15 cellular contexts compared by ENCODE assay signal in genomic region chr7:77746164-77746823, GRCh38. TPM values are rescaled to one million over a fixed set of nuclear protein-coding genes. Genes with fewer than 3 reads are reported as not detected.
DNase-seq lines count a peak whose midpoint lies in the region; ATAC-seq and TF ChIP-seq lines count a peak whose summit lies in the region.
"Had no signal": no experiment of that assay in that cellular context is flagged by ENCODE, and none has a peak within 500 bp of the region (broad histone marks: within the 10 kb centered on the region; RNA-seq: fewer than 3 reads in every experiment).

No MANE protein-coding gene starts in this region.

- H3K36me3 ChIP-seq in CD8-positive, alpha-beta memory T cell (ENCODE audit: insufficient read depth, low read length), result peaks cover 3% of the 10 kb centered on the region
- H3K36me3 ChIP-seq in sigmoid colon, result peaks cover 0 to 17% (median 0%) of the 10 kb centered on the region in 4 donors

- no peaks in the 10 kb centered on the region for H3K27me3 ChIP-seq in CD8-positive, alpha-beta memory T cell (ENCODE audit: insufficient read depth, low read length, poor library complexity, severe bottlenecking)
- H3K27me3 ChIP-seq in foreskin keratinocyte, result no peaks in the 10 kb centered on the region
- no peaks in the 10 kb centered on the region for H3K27me3 ChIP-seq in sigmoid colon
- H3K27me3 ChIP-seq: BE2C had no signal

- H3K9me3 ChIP-seq in CD8-positive, alpha-beta memory T cell (ENCODE audit: low read length), result no peaks in the 10 kb centered on the region
- H3K9me3 ChIP-seq in sigmoid colon, result no peaks in the 10 kb centered on the region
- H3K9me3 ChIP-seq: BE2C had no signal

- peak overlapping the region in 1 of 7 donors; percentile 40 for H3K4me3 Mint-ChIP-seq in CD8-positive, alpha-beta memory T cell
- no peak overlapping the region for H3K4me3 Mint-ChIP-seq in IgD-negative memory B cell
- H3K4me3 Mint-ChIP-seq in progenitor cell of endocrine pancreas (ENCODE audit: low read depth), result no peak overlapping the region

- H3K27ac Mint-ChIP-seq in CD8-positive, alpha-beta memory T cell, result peak overlapping the region in 6 of 8 donors; percentile 11 to 78 (median 60)
- H3K27ac Mint-ChIP-seq in IgD-negative memory B cell (peak overlapping the region in 2 of 3 donors; percentile 21 to 78), progenitor cell of endocrine pancreas (peak overlapping the region; percentile 19)

- no peak overlapping the region for H3K27ac ChIP-seq in CD8-positive, alpha-beta memory T cell (ENCODE audit: low read depth, low read length)
- no peak overlapping the region for H3K27ac ChIP-seq in foreskin keratinocyte
- H3K27ac ChIP-seq in sigmoid colon, result no peak overlapping the region

- ATAC-seq in foreskin keratinocyte, result peak; percentile 28
- no peak for ATAC-seq in HG02610 (IDR thresholded peaks at IDR 0.05; ENCODE audit: unreplicated experiment)
- ATAC-seq in GM19395 (IDR thresholded peaks at IDR 0.05; ENCODE audit: unreplicated experiment), result no peak
- ATAC-seq: SK-N-SH treated with all-trans-retinoic acid at 6 μM for 48 hours had no signal

- peaks cover 0 to 53% (median 12%) of the 10 kb centered on the region in 3 donors for H3K36me3 Mint-ChIP-seq in CD8-positive, alpha-beta memory T cell
- peaks cover 6% of the 10 kb centered on the region for H3K36me3 Mint-ChIP-seq in IgD-negative memory B cell
- H3K36me3 Mint-ChIP-seq in progenitor cell of endocrine pancreas (ENCODE audit: insufficient read depth), result peaks cover 16% of the 10 kb centered on the region

- H3K9me3 Mint-ChIP-seq in CD8-positive, alpha-beta memory T cell, result no peaks in the 10 kb centered on the region
- H3K9me3 Mint-ChIP-seq in IgD-negative memory B cell (no peaks in the 10 kb centered on the region), progenitor cell of endocrine pancreas (ENCODE audit: low read depth) (peaks cover 3% of the 10 kb centered on the region)

- no peak for TF ChIP-seq EP300 in sigmoid colon (IDR thresholded peaks at IDR 0.05)

- no peak overlapping the region for H3K4me3 ChIP-seq in CD8-positive, alpha-beta memory T cell (ENCODE audit: low read length)
- H3K4me3 ChIP-seq in sigmoid colon, result no peak overlapping the region

- no peaks in the 10 kb centered on the region for H3K27me3 Mint-ChIP-seq in CD8-positive, alpha-beta memory T cell
- no peaks in the 10 kb centered on the region for H3K27me3 Mint-ChIP-seq in IgD-negative memory B cell
- H3K27me3 Mint-ChIP-seq in progenitor cell of endocrine pancreas, result no peaks in the 10 kb centered on the region

- intact Hi-C loops in sigmoid colon (cut with DNase I), result no loop called here

- 81 to 94% methylated on average over 6 of the region's 6 CpGs for WGBS in sigmoid colon, 2 donors

- CTCF ChIA-PET in CD8-positive, alpha-beta memory T cell (lab: Charles Lee), result interaction anchor here (1.4 to 2.5 kb wide), 2 partner anchors 13 to 95 kb away, joined by 5 to 7 read pairs; no protein-coding TSS in a partner anchor

- DNase-seq in CD8-positive, alpha-beta memory T cell, result no peak
- DNase-seq in foreskin keratinocyte (no peak), progenitor cell of endocrine pancreas (ENCODE audit: low spot score, unreplicated experiment) (no peak), sigmoid colon (no peak), cortex of kidney (lab: John Stamatoyannopoulos, UW) (no peak)
- DNase-seq: BE2C, NCI-H1092, NCI-H1694, NCI-H2107, NCI-H345, SHP77 treated with DMSO at 0.1 percent for 48 hours had no signal

- TF ChIP-seq CTCF in foreskin keratinocyte (conservative IDR thresholded peaks at IDR 0.05), result no peak
- no peak for TF ChIP-seq CTCF in progenitor cell of endocrine pancreas (IDR thresholded peaks at IDR 0.05; ENCODE audit: unreplicated experiment)
- no peak for TF ChIP-seq CTCF in sigmoid colon (IDR thresholded peaks at IDR 0.05)

- peaks cover 31 to 64% (median 50%) of the 10 kb centered on the region in 3 donors for H3K4me1 Mint-ChIP-seq in CD8-positive, alpha-beta memory T cell
- H3K4me1 Mint-ChIP-seq in IgD-negative memory B cell, result peaks cover 8 to 21% (median 14%) of the 10 kb centered on the region in 3 donors
- no peaks in the 10 kb centered on the region for H3K4me1 Mint-ChIP-seq in progenitor cell of endocrine pancreas (ENCODE audit: low read depth)

- peaks cover 11% of the 10 kb centered on the region for H3K4me1 ChIP-seq in CD8-positive, alpha-beta memory T cell (ENCODE audit: insufficient read depth, low read length)
- H3K4me1 ChIP-seq in foreskin keratinocyte (no peaks in the 10 kb centered on the region), sigmoid colon (peaks cover 0 to 21% (median 13%) of the 10 kb centered on the region in 4 donors)

- POLR2A ChIA-PET in CD8-positive, alpha-beta memory T cell (lab: Charles Lee), result no interaction called here

- TF ChIP-seq POLR2A in sigmoid colon (IDR thresholded peaks at IDR 0.05), result no peak

RNA-seq across cellular contexts. Expression of gene RSBN1L, which starts 50.0 kb away (rescaled TPM):
- 10 to 100 TPM; 23.4 to 24.5 TPM for total RNA-seq in CD8-positive, alpha-beta memory T cell
- 9.6 TPM for polyA plus RNA-seq in CD8-positive, alpha-beta memory T cell
- 8.0 TPM for polyA plus RNA-seq in IgD-negative memory B cell
- total RNA-seq in foreskin keratinocyte, result 16.6 and 19.5 TPM in 2 replicates
- 4.6 and 5.3 TPM in 2 replicates for polyA plus RNA-seq in foreskin keratinocyte
- total RNA-seq in progenitor cell of endocrine pancreas, result 23.4 and 24.5 TPM in 2 replicates
- total RNA-seq in sigmoid colon, result 10 to 100 TPM; 29.3 to 50.4 (median 40.7) TPM
- polyA plus RNA-seq in sigmoid colon, result 10 to 100 TPM in 1 of 3 donors, 1 to 10 TPM in 2; 6.0 to 11.0 (median 7.9) TPM

RNA-seq across cellular contexts. Expression of gene TMEM60, which starts 51.9 kb away (rescaled TPM):
- 1 to 10 TPM; 7.6 to 8.9 TPM for total RNA-seq in CD8-positive, alpha-beta memory T cell
- 24.2 TPM for polyA plus RNA-seq in CD8-positive, alpha-beta memory T cell
- polyA plus RNA-seq in IgD-negative memory B cell (40.7 TPM), foreskin keratinocyte (23.8 TPM in 2 replicates), sigmoid colon (10 to 100 TPM; 18.0 to 33.0 (median 23.2) TPM)
- total RNA-seq in foreskin keratinocyte (16.9 and 20.6 TPM in 2 replicates), progenitor cell of endocrine pancreas (17.9 and 20.7 TPM in 2 replicates), sigmoid colon (10 to 100 TPM in 3 of 4 donors, 1 to 10 TPM in 1; 5.7 to 14.5 (median 10.6) TPM)

RNA-seq across cellular contexts. Expression of gene PHTF2, which starts 52.3 kb away (rescaled TPM):
- 10 to 100 TPM; 39.3 to 44.5 TPM for total RNA-seq in CD8-positive, alpha-beta memory T cell
- polyA plus RNA-seq in CD8-positive, alpha-beta memory T cell, result 13.7 TPM
- 23.3 TPM for polyA plus RNA-seq in IgD-negative memory B cell
- 24.6 and 27.4 TPM in 2 replicates for total RNA-seq in foreskin keratinocyte
- 5.6 and 7.7 TPM in 2 replicates for polyA plus RNA-seq in foreskin keratinocyte
- 12.3 and 13.0 TPM in 2 replicates for total RNA-seq in progenitor cell of endocrine pancreas
- total RNA-seq in sigmoid colon, result 10 to 100 TPM; 17.4 to 19.3 (median 18.6) TPM
- 1 to 10 TPM; 2.3 to 7.3 (median 2.4) TPM for polyA plus RNA-seq in sigmoid colon
